1 cellular context compared by ENCODE assay signal in the genomic region with DNA sequence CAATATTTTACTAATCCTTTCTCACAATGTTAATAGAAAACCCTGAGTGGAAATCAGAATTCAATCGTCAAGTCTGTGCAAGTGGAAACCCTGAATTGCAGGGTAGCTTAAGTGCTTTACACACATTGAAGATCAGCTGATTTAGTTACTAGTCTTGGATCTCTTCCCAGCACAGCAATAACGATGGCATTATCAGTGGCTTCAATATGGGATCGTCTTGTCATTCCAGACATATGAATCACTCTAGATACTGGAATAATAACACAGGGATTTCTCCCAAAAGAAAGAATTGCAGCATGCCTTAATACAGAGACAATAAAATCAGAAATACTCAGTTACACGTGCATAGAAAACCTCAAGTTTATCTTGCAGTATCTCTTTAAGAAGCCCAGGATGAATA.
A peak's percentile ranks its signal among the peaks of the same experiment; 100 is the strongest.
TF ChIP-seq lines count a peak whose summit lies in the region.

No MANE protein-coding gene starts in this region.

TF ChIP-seq in HEK293, 187 proteins besides CTCF, POLR2A, EP300 and RAD21 (continued from another document):
- TF ChIP-seq YY2 (tag by site-specific recombination; IDR thresholded peaks at IDR 0.05) (no peak), ZNF777 (tag by site-specific recombination; IDR thresholded peaks at IDR 0.05; ENCODE audit: borderline replicate concordance) (no peak), SALL2 (tag by site-specific recombination; IDR thresholded peaks at IDR 0.05; ENCODE audit: borderline replicate concordance) (no peak), ZNF302 (tag by site-specific recombination; IDR thresholded peaks at IDR 0.05; ENCODE audit: low read depth) (no peak), TCF7L2 (IDR thresholded peaks at IDR 0.05; ENCODE audit: borderline replicate concordance, low read depth, low read length) (no peak), ZNF169 (tag by site-specific recombination; IDR thresholded peaks at IDR 0.05) (no peak), ZNF76 (tag by site-specific recombination; IDR thresholded peaks at IDR 0.05; ENCODE audit: borderline replicate concordance, low read depth) (no peak), WT1 (tag by site-specific recombination; IDR thresholded peaks at IDR 0.05) (no peak), ZNF211 (tag by site-specific recombination; IDR thresholded peaks at IDR 0.05; ENCODE audit: low read depth) (no peak), ZNF121 (tag by site-specific recombination; IDR thresholded peaks at IDR 0.05) (no peak), KLF16 (tag by site-specific recombination; IDR thresholded peaks at IDR 0.05) (no peak), ZNF791 (tag by site-specific recombination; IDR thresholded peaks at IDR 0.05) (no peak), OVOL3 (tag by site-specific recombination; IDR thresholded peaks at IDR 0.05) (no peak), ZNF610 (tag by site-specific recombination; IDR thresholded peaks at IDR 0.05; ENCODE audit: borderline replicate concordance) (no peak), SP7 (tag by site-specific recombination; IDR thresholded peaks at IDR 0.05) (peak; percentile 82), BCL11B (tag by site-specific recombination; IDR thresholded peaks at IDR 0.05; ENCODE audit: low read depth) (no peak), ZNF558 (tag by site-specific recombination; IDR thresholded peaks at IDR 0.05) (no peak), SP3 (tag by site-specific recombination; IDR thresholded peaks at IDR 0.05) (no peak), ZNF677 (tag by site-specific recombination; IDR thresholded peaks at IDR 0.05) (no peak), ZNF621 (tag by site-specific recombination; IDR thresholded peaks at IDR 0.05) (no peak), ZFP41 (tag by site-specific recombination; IDR thresholded peaks at IDR 0.05; ENCODE audit: borderline replicate concordance) (no peak), ZNF335 (tag by site-specific recombination; conservative IDR thresholded peaks at IDR 0.05) (no peak)
- TF ChIP-seq, protein P1, sequence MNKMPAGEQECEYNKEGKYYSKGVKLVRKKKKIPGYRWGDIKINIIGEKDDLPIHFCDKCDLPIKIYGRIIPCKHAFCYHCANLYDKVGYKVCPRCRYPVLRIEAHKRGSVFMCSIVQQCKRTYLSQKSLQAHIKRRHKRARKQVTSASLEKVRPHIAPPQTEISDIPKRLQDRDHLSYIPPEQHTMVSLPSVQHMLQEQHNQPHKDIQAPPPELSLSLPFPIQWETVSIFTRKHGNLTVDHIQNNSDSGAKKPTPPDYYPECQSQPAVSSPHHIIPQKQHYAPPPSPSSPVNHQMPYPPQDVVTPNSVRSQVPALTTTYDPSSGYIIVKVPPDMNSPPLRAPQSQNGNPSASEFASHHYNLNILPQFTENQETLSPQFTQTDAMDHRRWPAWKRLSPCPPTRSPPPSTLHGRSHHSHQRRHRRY (tag by site-specific recombination; IDR thresholded peaks at IDR 0.05), result no peak
- TF ChIP-seq, protein P2, sequence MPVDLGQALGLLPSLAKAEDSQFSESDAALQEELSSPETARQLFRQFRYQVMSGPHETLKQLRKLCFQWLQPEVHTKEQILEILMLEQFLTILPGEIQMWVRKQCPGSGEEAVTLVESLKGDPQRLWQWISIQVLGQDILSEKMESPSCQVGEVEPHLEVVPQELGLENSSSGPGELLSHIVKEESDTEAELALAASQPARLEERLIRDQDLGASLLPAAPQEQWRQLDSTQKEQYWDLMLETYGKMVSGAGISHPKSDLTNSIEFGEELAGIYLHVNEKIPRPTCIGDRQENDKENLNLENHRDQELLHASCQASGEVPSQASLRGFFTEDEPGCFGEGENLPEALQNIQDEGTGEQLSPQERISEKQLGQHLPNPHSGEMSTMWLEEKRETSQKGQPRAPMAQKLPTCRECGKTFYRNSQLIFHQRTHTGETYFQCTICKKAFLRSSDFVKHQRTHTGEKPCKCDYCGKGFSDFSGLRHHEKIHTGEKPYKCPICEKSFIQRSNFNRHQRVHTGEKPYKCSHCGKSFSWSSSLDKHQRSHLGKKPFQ (tag by site-specific recombination; IDR thresholded peaks at IDR 0.05), result no peak
- TF ChIP-seq, protein P3, sequence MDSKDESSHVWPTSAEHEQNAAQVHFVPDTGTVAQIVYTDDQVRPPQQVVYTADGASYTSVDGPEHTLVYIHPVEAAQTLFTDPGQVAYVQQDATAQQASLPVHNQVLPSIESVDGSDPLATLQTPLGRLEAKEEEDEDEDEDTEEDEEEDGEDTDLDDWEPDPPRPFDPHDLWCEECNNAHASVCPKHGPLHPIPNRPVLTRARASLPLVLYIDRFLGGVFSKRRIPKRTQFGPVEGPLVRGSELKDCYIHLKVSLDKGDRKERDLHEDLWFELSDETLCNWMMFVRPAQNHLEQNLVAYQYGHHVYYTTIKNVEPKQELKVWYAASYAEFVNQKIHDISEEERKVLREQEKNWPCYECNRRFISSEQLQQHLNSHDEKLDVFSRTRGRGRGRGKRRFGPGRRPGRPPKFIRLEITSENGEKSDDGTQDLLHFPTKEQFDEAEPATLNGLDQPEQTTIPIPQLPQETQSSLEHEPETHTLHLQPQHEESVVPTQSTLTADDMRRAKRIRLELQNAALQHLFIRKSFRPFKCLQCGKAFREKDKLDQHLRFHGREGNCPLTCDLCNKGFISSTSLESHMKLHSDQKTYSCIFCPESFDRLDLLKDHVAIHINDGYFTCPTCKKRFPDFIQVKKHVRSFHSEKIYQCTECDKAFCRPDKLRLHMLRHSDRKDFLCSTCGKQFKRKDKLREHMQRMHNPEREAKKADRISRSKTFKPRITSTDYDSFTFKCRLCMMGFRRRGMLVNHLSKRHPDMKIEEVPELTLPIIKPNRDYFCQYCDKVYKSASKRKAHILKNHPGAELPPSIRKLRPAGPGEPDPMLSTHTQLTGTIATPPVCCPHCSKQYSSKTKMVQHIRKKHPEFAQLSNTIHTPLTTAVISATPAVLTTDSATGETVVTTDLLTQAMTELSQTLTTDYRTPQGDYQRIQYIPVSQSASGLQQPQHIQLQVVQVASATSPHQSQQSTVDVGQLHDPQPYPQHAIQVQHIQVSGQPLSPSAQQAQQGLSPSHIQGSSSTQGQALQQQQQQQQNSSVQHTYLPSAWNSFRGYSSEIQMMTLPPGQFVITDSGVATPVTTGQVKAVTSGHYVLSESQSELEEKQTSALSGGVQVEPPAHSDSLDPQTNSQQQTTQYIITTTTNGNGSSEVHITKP (tag by site-specific recombination; IDR thresholded peaks at IDR 0.05), result peak; percentile 31; the same call in 1 of the 2 replicates
- TF ChIP-seq, protein P4, sequence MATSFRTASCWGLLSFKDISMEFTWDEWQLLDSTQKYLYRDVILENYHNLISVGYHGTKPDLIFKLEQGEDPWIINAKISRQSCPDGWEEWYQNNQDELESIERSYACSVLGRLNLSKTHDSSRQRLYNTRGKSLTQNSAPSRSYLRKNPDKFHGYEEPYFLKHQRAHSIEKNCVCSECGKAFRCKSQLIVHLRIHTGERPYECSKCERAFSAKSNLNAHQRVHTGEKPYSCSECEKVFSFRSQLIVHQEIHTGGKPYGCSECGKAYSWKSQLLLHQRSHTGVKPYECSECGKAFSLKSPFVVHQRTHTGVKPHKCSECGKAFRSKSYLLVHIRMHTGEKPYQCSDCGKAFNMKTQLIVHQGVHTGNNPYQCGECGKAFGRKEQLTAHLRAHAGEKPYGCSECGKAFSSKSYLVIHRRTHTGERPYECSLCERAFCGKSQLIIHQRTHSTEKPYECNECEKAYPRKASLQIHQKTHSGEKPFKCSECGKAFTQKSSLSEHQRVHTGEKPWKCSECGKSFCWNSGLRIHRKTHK (tag by site-specific recombination; IDR thresholded peaks at IDR 0.05), result no peak
- TF ChIP-seq, protein P5, sequence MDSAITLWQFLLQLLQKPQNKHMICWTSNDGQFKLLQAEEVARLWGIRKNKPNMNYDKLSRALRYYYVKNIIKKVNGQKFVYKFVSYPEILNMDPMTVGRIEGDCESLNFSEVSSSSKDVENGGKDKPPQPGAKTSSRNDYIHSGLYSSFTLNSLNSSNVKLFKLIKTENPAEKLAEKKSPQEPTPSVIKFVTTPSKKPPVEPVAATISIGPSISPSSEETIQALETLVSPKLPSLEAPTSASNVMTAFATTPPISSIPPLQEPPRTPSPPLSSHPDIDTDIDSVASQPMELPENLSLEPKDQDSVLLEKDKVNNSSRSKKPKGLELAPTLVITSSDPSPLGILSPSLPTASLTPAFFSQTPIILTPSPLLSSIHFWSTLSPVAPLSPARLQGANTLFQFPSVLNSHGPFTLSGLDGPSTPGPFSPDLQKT (IDR thresholded peaks at IDR 0.05; ENCODE audit: borderline replicate concordance, low read depth, low read length), result no peak
